11 cellular contexts compared by ENCODE assay signal in genomic region chr15:93089855-93090305, GRCh38. TPM values are rescaled to one million over a fixed set of nuclear protein-coding genes. Genes with fewer than 3 reads are reported as not detected.
DNase-seq lines count a peak whose midpoint lies in the region; ATAC-seq and TF ChIP-seq lines count a peak whose summit lies in the region.
"Had no signal": no experiment of that assay in that cellular context is flagged by ENCODE, and none has a peak within 500 bp of the region (broad histone marks: within the 10 kb centered on the region; RNA-seq: fewer than 3 reads in every experiment).

No MANE protein-coding gene starts in this region.

- no peaks in the 10 kb centered on the region for H3K36me3 Mint-ChIP-seq in stimulated activated naive CD8-positive, alpha-beta T cell treated with anti-CD3 and anti-CD28 coated beads, Interleukin-15, Interleukin-2, amounts not matched to agents 100 ng/mL and 50 ng/mL, for 24 hours (ENCODE audit: low read depth)
- no peaks in the 10 kb centered on the region for H3K36me3 Mint-ChIP-seq in nephron progenitor cell (ENCODE audit: low read depth)

- H3K4me3 ChIP-seq in esophagus squamous epithelium: peak overlapping the region; percentile 47 to 90 (median 75)
- peak overlapping the region; percentile 65 to 67 for H3K4me3 ChIP-seq in vagina

- DNase-seq in stimulated activated naive CD8-positive, alpha-beta T cell treated with anti-CD3 and anti-CD28 coated beads, Interleukin-15, Interleukin-2, amounts not matched to agents 100 U/mL and 50 U/mL, for 24 hours: no peak
- DNase-seq in esophagus squamous epithelium (lab: John Stamatoyannopoulos, UW): no peak
- DNase-seq in nephron progenitor cell: no peak
- no peak for DNase-seq in vagina (ENCODE audit: extremely low spot score in 2 of 2)
- DNase-seq in medulla oblongata (ENCODE audit: extremely low spot score): no peak
- no peak for DNase-seq in NOMO-1 (lab: John Stamatoyannopoulos, UW; ENCODE audit: unreplicated experiment in 2 of 2)
- DNase-seq: activated CD4-positive, alpha-beta T cell treated with anti-CD3 and anti-CD28 coated beads, Interleukin-2, amount 50 U/mL, for 4 hours; NCI-H2029; SIG-M5 had no signal

- ATAC-seq in stimulated activated naive CD8-positive, alpha-beta T cell treated with anti-CD3 and anti-CD28 coated beads, Interleukin-15, Interleukin-2, amounts not matched to agents 100 U/mL and 50 U/mL, for 24 hours: no peak
- no peak for ATAC-seq in HG03108 (IDR thresholded peaks at IDR 0.05; ENCODE audit: unreplicated experiment)

- peak overlapping the region; percentile 1 to 96 (median 56) for H3K27ac ChIP-seq in esophagus squamous epithelium
- H3K27ac ChIP-seq in vagina: no peak overlapping the region

- H3K27me3 ChIP-seq in esophagus squamous epithelium (peaks cover 0 to 56% (median 0%) of the 10 kb centered on the region in 4 donors), vagina (no peaks in the 10 kb centered on the region)

- no peak overlapping the region for H3K27ac Mint-ChIP-seq in stimulated activated naive CD8-positive, alpha-beta T cell treated with anti-CD3 and anti-CD28 coated beads, Interleukin-15, Interleukin-2, amounts not matched to agents 100 ng/mL and 50 ng/mL, for 24 hours
- no peak overlapping the region for H3K27ac Mint-ChIP-seq in nephron progenitor cell

- peaks cover 16% of the 10 kb centered on the region for H3K4me1 Mint-ChIP-seq in stimulated activated naive CD8-positive, alpha-beta T cell treated with anti-CD3 and anti-CD28 coated beads, Interleukin-15, Interleukin-2, amounts not matched to agents 100 ng/mL and 50 ng/mL, for 24 hours (ENCODE audit: low read depth)
- peaks cover 41% of the 10 kb centered on the region for H3K4me1 Mint-ChIP-seq in nephron progenitor cell

- no peaks in the 10 kb centered on the region for H3K9me3 ChIP-seq in esophagus squamous epithelium
- no peaks in the 10 kb centered on the region for H3K9me3 ChIP-seq in vagina

- peak overlapping the region; percentile 60 for H3K4me3 Mint-ChIP-seq in stimulated activated naive CD8-positive, alpha-beta T cell treated with anti-CD3 and anti-CD28 coated beads, Interleukin-15, Interleukin-2, amounts not matched to agents 100 ng/mL and 50 ng/mL, for 24 hours
- peak overlapping the region; percentile 90 for H3K4me3 Mint-ChIP-seq in nephron progenitor cell

- WGBS in esophagus squamous epithelium, 2 donors: 26 to 38% methylated on average over 8 to 13 of the region's 20 CpGs

- H3K9me3 Mint-ChIP-seq in stimulated activated naive CD8-positive, alpha-beta T cell treated with anti-CD3 and anti-CD28 coated beads, Interleukin-15, Interleukin-2, amounts not matched to agents 100 ng/mL and 50 ng/mL, for 24 hours: no peaks in the 10 kb centered on the region
- no peaks in the 10 kb centered on the region for H3K9me3 Mint-ChIP-seq in nephron progenitor cell

- H3K36me3 ChIP-seq in esophagus squamous epithelium: peaks cover 0 to 2% (median 0%) of the 10 kb centered on the region in 3 donors
- H3K36me3 ChIP-seq in vagina: no peaks in the 10 kb centered on the region

- TF ChIP-seq POLR2A in esophagus squamous epithelium (IDR thresholded peaks at IDR 0.05) (no peak), vagina (IDR thresholded peaks at IDR 0.05) (no peak)

- TF ChIP-seq CTCF in esophagus squamous epithelium (IDR thresholded peaks at IDR 0.05): no peak
- TF ChIP-seq CTCF in nephron progenitor cell (IDR thresholded peaks at IDR 0.05): no peak
- TF ChIP-seq CTCF in vagina (IDR thresholded peaks at IDR 0.05): no peak

- H3K4me1 ChIP-seq in esophagus squamous epithelium: peaks cover 13 to 66% (median 21%) of the 10 kb centered on the region in 3 donors
- H3K4me1 ChIP-seq in vagina: peaks cover 24% of the 10 kb centered on the region

- peaks cover 53% of the 10 kb centered on the region for H3K27me3 Mint-ChIP-seq in stimulated activated naive CD8-positive, alpha-beta T cell treated with anti-CD3 and anti-CD28 coated beads, Interleukin-15, Interleukin-2, amounts not matched to agents 100 ng/mL and 50 ng/mL, for 24 hours
- H3K27me3 Mint-ChIP-seq in nephron progenitor cell (ENCODE audit: low read depth, poor library complexity): peaks cover 47% of the 10 kb centered on the region

- intact Hi-C loops in esophagus squamous epithelium (cut with DNase I) (loop anchor here (5.0 kb wide), 1 partner anchor 1032 kb away; no protein-coding TSS in a partner anchor), vagina (cut with DNase I) (no loop called here)

RNA-seq across cellular contexts. Expression of gene RGMA, which starts 0.9 kb away (rescaled TPM):
- total RNA-seq in esophagus squamous epithelium (10 to 100 TPM; 18.8 to 74.7 (median 47.1) TPM), vagina (21.6 TPM)
